Comparison of ENCODE assay signal across 31 cellular contexts in genomic region chrX:149691794-149692193, GRCh38.
"Had no signal": no experiment of that assay in that cellular context is flagged by ENCODE, and none has a peak within 500 bp of the region (broad histone marks: within the 10 kb centered on the region; RNA-seq: fewer than 3 reads in every experiment).

No MANE protein-coding gene starts in this region.

- H3K4me3 ChIP-seq: adrenal gland, ascending aorta, body of pancreas, breast epithelium, cardiac muscle cell had no signal

- H3K36me3 ChIP-seq: adrenal gland, ascending aorta, brain microvascular endothelial cell, breast epithelium, cardiac muscle cell had no signal

- H3K27ac ChIP-seq: adrenal gland, ascending aorta, body of pancreas, brain microvascular endothelial cell, breast epithelium, cardiac muscle cell had no signal

- DNase-seq: activated effector memory CD4-positive, alpha-beta T cell treated with anti-CD3 and anti-CD28 coated beads, Interleukin-2, amount 50 U/mL, for 16 hours; activated effector memory CD4-positive, alpha-beta T cell treated with Interleukin-2 at 50 U/mL for 16 hours; activated gamma-delta T cell; activated gamma-delta T cell treated with Interleukin-2 at 50 U/mL for 16 hours; activated naive CD4-positive, alpha-beta T cell; activated naive CD4-positive, alpha-beta T cell treated with anti-CD3 and anti-CD28 coated beads for 36 hours; activated naive CD4-positive, alpha-beta T cell treated with anti-CD3 and anti-CD28 coated beads, Interleukin-2, amount 10 ng/mL, durations not matched to agents 7 days and 5 days; activated naive CD4-positive, alpha-beta T cell treated with anti-CD3 and anti-CD28 coated beads, Interleukin-2, amount 50 U/mL, for 16 hours; activated naive CD4-positive, alpha-beta T cell treated with Interleukin-2 at 50 U/mL for 16 hours; activated naive CD8-positive, alpha-beta T cell treated with anti-CD3 and anti-CD28 coated beads for 36 hours; activated naive CD8-positive, alpha-beta T cell treated with anti-CD3 and anti-CD28 coated beads, Interleukin-2, amount 10 ng/mL, durations not matched to agents 7 days and 5 days; activated naive CD8-positive, alpha-beta T cell treated with anti-CD3 and anti-CD28 coated beads, Interleukin-2, amount 50 U/mL, for 24 hours; activated T-cell treated with anti-CD3 and anti-CD28 coated beads, Interleukin-2, amount 50 U/mL, for 1 hour; activated T-cell treated with anti-CD3 and anti-CD28 coated beads, Interleukin-2, amount 50 U/mL, for 24 hours; activated T-cell treated with anti-CD3 and anti-CD28 coated beads, Interleukin-2, amount 50 U/mL, for 4 hours; activated T-cell treated with anti-CD3 and anti-CD28 coated beads, Interleukin-2, amount 50 U/mL, for 48 hours; activated T-cell treated with anti-CD3 and anti-CD28 coated beads, Interleukin-2, amount 50 U/mL, for 72 hours; adrenal gland; amniotic stem cell; amygdala; anterior cingulate cortex; aorta; body of pancreas; brain microvascular endothelial cell; caudate nucleus; central memory CD4-positive, alpha-beta T cell; cerebellar nuclear complex had no signal

- H3K4me1 ChIP-seq: adrenal gland, ascending aorta, body of pancreas, breast epithelium had no signal

- FAIRE-seq: bronchial epithelial cell had no signal

- H3K9me3 ChIP-seq: adrenal gland, ascending aorta, body of pancreas had no signal
